In genomic region chr4:143184503-143185252, GRCh38 we compare ENCODE assay signal across 8 cellular contexts. TPM values are rescaled to one million over a fixed set of nuclear protein-coding genes. Genes with fewer than 3 reads are reported as not detected.
DNase-seq lines count a peak whose midpoint lies in the region; ATAC-seq and TF ChIP-seq lines count a peak whose summit lies in the region.

TSS of gene USP38 (plus strand) at chr4:143184917. CDS start at chr4:143185451, 534 bp downstream.

- no peaks in the 10 kb centered on the region for H3K9me2 ChIP-seq in GM23338 (ENCODE audit: insufficient read depth)

- H3F3A ChIP-seq in GM23338 (replicated peaks; ENCODE audit: low read depth): no peaks in the 10 kb centered on the region; the same call in 1 of the 2 replicates

- H3K27me3 Mint-ChIP-seq in GM23338 (ENCODE audit: insufficient read depth, low read depth, poor library complexity): no peaks in the 10 kb centered on the region
- no peaks in the 10 kb centered on the region for H3K27me3 Mint-ChIP-seq in activated T-helper 2 cell treated with anti-CD3 and anti-CD28 coated beads, Interferon-gamma antibody, Interleukin-2, Interleukin-4, amounts not matched to agents 10 μg/mL and 5 μg/mL and 100 μg/mL, durations not matched to agents 14 hours and 24 hours and 36 hours (ENCODE audit: low read depth)
- H3K27me3 Mint-ChIP-seq in natural killer cell treated with Interleukin-12 subunit alpha and Interleukin-12 subunit beta and Interleukin-15 and Interleukin-18, amount 100 ng/mL, for 72 hours: no peaks in the 10 kb centered on the region

- peaks cover 13% of the 10 kb centered on the region for H3K4me1 ChIP-seq in GM23338 (ENCODE audit: insufficient read depth)

- H3K4me1 Mint-ChIP-seq in GM23338: peaks cover 26% of the 10 kb centered on the region
- peaks cover 33% of the 10 kb centered on the region for H3K4me1 Mint-ChIP-seq in activated T-helper 2 cell treated with anti-CD3 and anti-CD28 coated beads, Interferon-gamma antibody, Interleukin-2, Interleukin-4, amounts not matched to agents 10 μg/mL and 5 μg/mL and 100 μg/mL, durations not matched to agents 14 hours and 24 hours and 36 hours (ENCODE audit: low read depth)
- H3K4me1 Mint-ChIP-seq in natural killer cell treated with Interleukin-12 subunit alpha and Interleukin-12 subunit beta and Interleukin-15 and Interleukin-18, amount 100 ng/mL, for 72 hours (ENCODE audit: low read depth in 2 of 2): peaks cover 42 to 44% of the 10 kb centered on the region in 2 donors

- peaks cover 11% of the 10 kb centered on the region for H4K20me1 ChIP-seq in GM23338 (replicated peaks; ENCODE audit: insufficient read depth)

- H3K27me3 ChIP-seq in GM23338 (ENCODE audit: insufficient read depth): no peaks in the 10 kb centered on the region

- peaks cover 49% of the 10 kb centered on the region for H3K79me2 ChIP-seq in GM23338 (replicated peaks; ENCODE audit: insufficient read depth)

- H3K4me2 ChIP-seq in GM23338: peak within 1 kb of the TSS; percentile 84

- ATAC-seq in GM23338: peak; percentile 91
- peak; percentile 93 to 96 for ATAC-seq in natural killer cell treated with Interleukin-12 subunit alpha and Interleukin-12 subunit beta and Interleukin-15 and Interleukin-18, amount 100 ng/mL, for 72 hours
- ATAC-seq in stimulated activated naive CD8-positive, alpha-beta T cell treated with anti-CD3 and anti-CD28 coated beads, Interleukin-15, Interleukin-2, amounts not matched to agents 100 U/mL and 50 U/mL, for 24 hours: peak; percentile 95

- peak within 1 kb of the TSS; percentile 98 for H3K27ac ChIP-seq in GM23338 (ENCODE audit: low read depth)
- peak within 1 kb of the TSS; percentile 96 for H3K27ac ChIP-seq in RWPE1

- H2AFZ ChIP-seq in GM23338: peak within 1 kb of the TSS; percentile 93

- peak within 1 kb of the TSS; percentile 98 for H3K27ac Mint-ChIP-seq in GM23338
- H3K27ac Mint-ChIP-seq in activated T-helper 2 cell treated with anti-CD3 and anti-CD28 coated beads, Interferon-gamma antibody, Interleukin-2, Interleukin-4, amounts not matched to agents 10 μg/mL and 5 μg/mL and 100 μg/mL, durations not matched to agents 14 hours and 24 hours and 36 hours: peak within 1 kb of the TSS; percentile 96
- H3K27ac Mint-ChIP-seq in natural killer cell treated with Interleukin-12 subunit alpha and Interleukin-12 subunit beta and Interleukin-15 and Interleukin-18, amount 100 ng/mL, for 72 hours: peak within 1 kb of the TSS; percentile 86 to 97

- H3K4me3 ChIP-seq in GM23338: peak within 1 kb of the TSS; percentile 89

- H3K4me3 Mint-ChIP-seq in GM23338: peak within 1 kb of the TSS; percentile 99
- peak within 1 kb of the TSS; percentile 89 for H3K4me3 Mint-ChIP-seq in activated T-helper 2 cell treated with anti-CD3 and anti-CD28 coated beads, Interferon-gamma antibody, Interleukin-2, Interleukin-4, amounts not matched to agents 10 μg/mL and 5 μg/mL and 100 μg/mL, durations not matched to agents 14 hours and 24 hours and 36 hours (ENCODE audit: low read depth)
- peak within 1 kb of the TSS; percentile 88 for H3K4me3 Mint-ChIP-seq in natural killer cell treated with Interleukin-12 subunit alpha and Interleukin-12 subunit beta and Interleukin-15 and Interleukin-18, amount 100 ng/mL, for 72 hours

- TF ChIP-seq CTCF in GM23338 (conservative IDR thresholded peaks at IDR 0.05; ENCODE audit: low read depth in 2 of 2) (no peak), RWPE1 (conservative IDR thresholded peaks at IDR 0.05; ENCODE audit: low read depth) (no peak)

- H3K36me3 Mint-ChIP-seq in GM23338 (ENCODE audit: low read depth): peaks cover 19% of the 10 kb centered on the region
- H3K36me3 Mint-ChIP-seq in activated T-helper 2 cell treated with anti-CD3 and anti-CD28 coated beads, Interferon-gamma antibody, Interleukin-2, Interleukin-4, amounts not matched to agents 10 μg/mL and 5 μg/mL and 100 μg/mL, durations not matched to agents 14 hours and 24 hours and 36 hours (ENCODE audit: low read depth): peaks cover 34% of the 10 kb centered on the region
- H3K36me3 Mint-ChIP-seq in natural killer cell treated with Interleukin-12 subunit alpha and Interleukin-12 subunit beta and Interleukin-15 and Interleukin-18, amount 100 ng/mL, for 72 hours: peaks cover 23% of the 10 kb centered on the region

- CTCF ChIA-PET in RWPE1 (lab: Yijun Ruan, JAX): interaction anchor here (0.5 to 0.7 kb wide), 2 partner anchors 143 to 299 kb away, joined by 3 read pairs; no protein-coding TSS in a partner anchor

- no peaks in the 10 kb centered on the region for H3K36me3 ChIP-seq in GM23338 (ENCODE audit: insufficient read depth)

- DNase-seq in EH (ENCODE audit: low read depth) (peak; percentile 94), GM23338 (ENCODE audit: low spot score) (peak; percentile 94), LHCN-M2 (ENCODE audit: low read depth) (peak; percentile 93), RWPE1 (ENCODE audit: low spot score) (peak; percentile 79), fibroblast of peridontal ligament (ENCODE audit: extremely low read depth) (peak; percentile 89)
- peak; percentile 81 for DNase-seq in activated T-helper 2 cell treated with anti-CD3 and anti-CD28 coated beads, Interferon-gamma antibody, Interleukin-2, Interleukin-4, amounts not matched to agents 10 μg/mL and 5 μg/mL and 100 μg/mL, durations not matched to agents 14 hours and 24 hours and 36 hours (ENCODE audit: low spot score)
- peak; percentile 90 for DNase-seq in natural killer cell treated with Interleukin-12 subunit alpha and Interleukin-12 subunit beta and Interleukin-15 and Interleukin-18, amount 100 ng/mL, for 72 hours (ENCODE audit: low spot score)
- DNase-seq in stimulated activated naive CD8-positive, alpha-beta T cell treated with anti-CD3 and anti-CD28 coated beads, Interleukin-15, Interleukin-2, amounts not matched to agents 100 U/mL and 50 U/mL, for 24 hours: peak; percentile 86

- no peaks in the 10 kb centered on the region for H3K9me3 Mint-ChIP-seq in GM23338
- no peaks in the 10 kb centered on the region for H3K9me3 Mint-ChIP-seq in activated T-helper 2 cell treated with anti-CD3 and anti-CD28 coated beads, Interferon-gamma antibody, Interleukin-2, Interleukin-4, amounts not matched to agents 10 μg/mL and 5 μg/mL and 100 μg/mL, durations not matched to agents 14 hours and 24 hours and 36 hours
- no peaks in the 10 kb centered on the region for H3K9me3 Mint-ChIP-seq in natural killer cell treated with Interleukin-12 subunit alpha and Interleukin-12 subunit beta and Interleukin-15 and Interleukin-18, amount 100 ng/mL, for 72 hours

- intact Hi-C loops in activated T-helper 2 cell treated with anti-CD3 and anti-CD28 coated beads, Interferon-gamma antibody, Interleukin-2, Interleukin-4, amounts not matched to agents 10 μg/mL and 5 μg/mL and 100 μg/mL, durations not matched to agents 14 hours and 24 hours and 36 hours (cut with micrococcal nuclease): loop anchor here (1.0 to 10.0 kb wide), 7 partner anchors 152 to 1964 kb away; partner anchors contain the start of genes GAB1, SMARCA5 and ZNF330

- POLR2A ChIA-PET in RWPE1 (lab: Yijun Ruan, JAX; ENCODE audit: low non-redundant PET): interaction anchor here (1.1 kb wide), 1 partner anchor 152 kb away, joined by 5 read pairs; the partner anchor contains the start of gene GAB1

TF ChIP-seq in GM23338, 12 proteins besides CTCF, POLR2A, EP300 and RAD21 (continues in another document):
- TF ChIP-seq ETS1 (IDR thresholded peaks at IDR 0.05): no peak; the same call in 1 of the 2 replicates

RNA-seq across cellular contexts. Expression of gene USP38, which starts in this region (rescaled TPM):
- 14.0 and 16.5 TPM in 2 replicates for total RNA-seq in GM23338 (2014; rRNA removed; shearing (Covaris generic))
- 3.5 and 3.7 TPM in 2 replicates for polyA plus RNA-seq in GM23338 (2016; fragmentation: Nextera tagmentation; extraction: Ambion mirVana)
- 14.4 and 16.4 TPM in 2 replicates for total RNA-seq in LHCN-M2 (2014; rRNA removed)
- 3.9 TPM for polyA plus RNA-seq in LHCN-M2 (2012)
- 23.5 and 26.2 TPM in 2 replicates for total RNA-seq in activated T-helper 2 cell treated with anti-CD3 and anti-CD28 coated beads, Interferon-gamma antibody, Interleukin-2, Interleukin-4, amounts not matched to agents 10 μg/mL and 5 μg/mL and 100 μg/mL, durations not matched to agents 14 hours and 24 hours and 36 hours
- total RNA-seq in natural killer cell treated with Interleukin-12 subunit alpha and Interleukin-12 subunit beta and Interleukin-15 and Interleukin-18, amount 100 ng/mL, for 72 hours: 10 to 100 TPM; 29.4 to 31.8 TPM

Comparison
In these comparisons a context has a peak if more than half of its experiments do, and no peak if none do; other contexts are left out.
1. Peak in every context shown above with its lines: DNase-seq, ATAC-seq, H3K4me3 ChIP-seq and H3K27ac ChIP-seq.